ENCODE assay signal across 1 cellular context in the genomic region with DNA sequence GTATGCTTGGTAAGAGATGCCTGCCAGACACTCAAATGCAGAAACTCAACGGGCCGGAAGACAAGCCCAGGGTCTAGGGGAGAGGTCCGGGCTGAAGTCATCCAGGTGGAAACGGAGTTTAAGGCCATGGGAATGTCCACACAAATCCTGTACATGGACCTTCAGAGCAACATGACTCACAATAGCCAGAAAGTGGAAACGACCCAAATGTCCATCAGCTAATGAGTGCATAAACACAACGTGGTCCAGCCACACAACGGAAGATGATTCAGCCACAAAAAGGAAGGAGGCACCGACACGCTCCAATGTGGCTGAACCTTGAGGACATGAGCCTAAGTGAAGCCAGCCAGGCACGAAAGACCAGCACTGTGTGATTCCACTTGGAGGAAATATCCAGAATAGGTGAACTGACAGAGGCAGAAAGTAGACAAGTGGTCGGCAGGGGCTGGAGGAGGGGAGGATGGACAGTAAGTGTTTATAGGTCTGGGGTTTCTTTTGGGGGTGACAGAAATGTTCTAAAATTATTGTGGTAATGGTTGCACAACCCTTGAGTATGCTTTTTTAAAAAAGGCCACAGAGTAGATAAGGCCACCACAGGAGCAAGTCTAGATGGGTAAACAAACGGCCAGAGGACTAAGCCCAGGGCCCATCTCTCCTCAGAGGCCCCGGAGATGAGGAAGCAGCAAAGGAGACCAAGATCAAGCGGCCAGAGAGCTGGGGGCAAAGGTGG.
TF ChIP-seq lines count a peak whose summit lies in the region.

No MANE protein-coding gene starts in this region.

TF ChIP-seq in WTC11, 78 proteins besides CTCF, POLR2A, EP300 and RAD21 (continued from another document):
- TF ChIP-seq ZNF532 (CRISPR knock-in tag; IDR thresholded peaks at IDR 0.05; ENCODE audit: borderline replicate concordance) (no peak), GRHL2 (CRISPR knock-in tag; IDR thresholded peaks at IDR 0.05; ENCODE audit: insufficient replicate concordance, severe bottlenecking) (no peak), ZNF512 (CRISPR knock-in tag; IDR thresholded peaks at IDR 0.05; ENCODE audit: borderline replicate concordance) (no peak), ZNF425 (CRISPR knock-in tag; conservative IDR thresholded peaks at IDR 0.05) (no peak), ELF4 (CRISPR knock-in tag; IDR thresholded peaks at IDR 0.05; ENCODE audit: low read depth) (no peak), MAX (CRISPR knock-in tag; IDR thresholded peaks at IDR 0.05) (no peak), ZNF219 (CRISPR knock-in tag; IDR thresholded peaks at IDR 0.05; ENCODE audit: borderline replicate concordance) (no peak)
- TF ChIP-seq, protein P1, sequence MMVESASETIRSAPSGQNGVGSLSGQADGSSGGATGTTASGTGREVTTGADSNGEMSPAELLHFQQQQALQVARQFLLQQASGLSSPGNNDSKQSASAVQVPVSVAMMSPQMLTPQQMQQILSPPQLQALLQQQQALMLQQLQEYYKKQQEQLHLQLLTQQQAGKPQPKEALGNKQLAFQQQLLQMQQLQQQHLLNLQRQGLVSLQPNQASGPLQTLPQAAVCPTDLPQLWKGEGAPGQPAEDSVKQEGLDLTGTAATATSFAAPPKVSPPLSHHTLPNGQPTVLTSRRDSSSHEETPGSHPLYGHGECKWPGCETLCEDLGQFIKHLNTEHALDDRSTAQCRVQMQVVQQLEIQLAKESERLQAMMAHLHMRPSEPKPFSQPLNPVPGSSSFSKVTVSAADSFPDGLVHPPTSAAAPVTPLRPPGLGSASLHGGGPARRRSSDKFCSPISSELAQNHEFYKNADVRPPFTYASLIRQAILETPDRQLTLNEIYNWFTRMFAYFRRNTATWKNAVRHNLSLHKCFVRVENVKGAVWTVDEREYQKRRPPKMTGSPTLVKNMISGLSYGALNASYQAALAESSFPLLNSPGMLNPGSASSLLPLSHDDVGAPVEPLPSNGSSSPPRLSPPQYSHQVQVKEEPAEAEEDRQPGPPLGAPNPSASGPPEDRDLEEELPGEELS (CRISPR knock-in tag; IDR thresholded peaks at IDR 0.05): no peak
